In the genomic region with DNA sequence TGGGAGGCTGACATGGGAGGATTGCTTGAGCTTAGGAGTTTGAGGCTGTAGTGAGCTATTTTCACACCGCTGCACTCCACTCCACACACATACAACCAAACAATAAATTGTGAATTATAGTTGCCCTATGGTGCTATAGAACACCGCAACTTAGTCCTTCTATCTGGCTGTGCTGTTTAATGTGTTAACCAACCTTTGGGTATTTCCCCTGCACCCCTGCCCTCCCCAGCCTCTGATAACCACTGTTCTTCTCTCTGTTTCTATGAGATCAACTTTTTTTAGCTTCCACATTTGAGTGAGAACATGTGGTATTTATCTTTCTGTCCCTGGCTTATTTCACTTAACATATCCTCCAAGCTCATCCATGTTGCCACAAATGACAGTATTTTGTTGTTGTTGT, we compare ENCODE assay signal across 1 cellular context.
TF ChIP-seq lines count a peak whose summit lies in the region.

No MANE protein-coding gene starts in this region.

TF ChIP-seq in HepG2, 621 proteins besides CTCF, POLR2A, EP300 and RAD21 (continued from another document):
- TF ChIP-seq NFE2 (CRISPR knock-in tag; IDR thresholded peaks at IDR 0.05) (no peak), HMG20A (CRISPR knock-in tag; IDR thresholded peaks at IDR 0.05; ENCODE audit: borderline replicate concordance) (no peak), ZNF790 (CRISPR knock-in tag; IDR thresholded peaks at IDR 0.05; ENCODE audit: borderline replicate concordance) (no peak), SKI (IDR thresholded peaks at IDR 0.05; ENCODE audit: partially characterized antibody) (no peak)
